Comparison of ENCODE assay signal across 8 cellular contexts in the genomic region with DNA sequence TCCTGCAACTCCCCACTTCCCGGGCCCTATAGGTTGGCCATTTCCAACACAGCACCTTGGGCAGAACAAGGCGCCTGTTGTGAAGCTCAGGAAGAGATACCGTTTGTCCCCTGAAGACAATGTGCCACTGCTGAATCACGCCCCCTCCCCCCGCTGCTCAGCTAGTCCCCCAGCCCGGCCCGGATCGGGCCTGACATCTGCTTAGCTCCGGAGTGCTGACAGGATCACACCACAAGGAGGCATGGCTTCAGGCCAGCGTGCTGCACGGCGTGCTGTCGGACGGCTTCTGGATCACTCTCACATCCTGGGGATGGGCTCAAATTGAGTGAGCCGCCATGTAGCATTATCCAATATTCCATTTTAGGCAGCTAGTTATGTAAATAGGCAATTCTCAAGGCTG.
A peak's percentile ranks its signal among the peaks of the same experiment; 100 is the strongest.
DNase-seq lines count a peak whose midpoint lies in the region; ATAC-seq and TF ChIP-seq lines count a peak whose summit lies in the region.
"Had no signal": no experiment of that assay in that cellular context is flagged by ENCODE, and none has a peak within 500 bp of the region (broad histone marks: within the 10 kb centered on the region; RNA-seq: fewer than 3 reads in every experiment).

No MANE protein-coding gene starts in this region.

- TF ChIP-seq RAD21 in IMR-90 (IDR thresholded peaks at IDR 0.05; ENCODE audit: low read length) = no peak

- H4K20me1 ChIP-seq in IMR-90 (ENCODE audit: insufficient read depth, low read length) = no peaks in the 10 kb centered on the region

- peaks cover 17% of the 10 kb centered on the region; the same call in 1 of the 2 replicates for H3K36me3 ChIP-seq in IMR-90 (ENCODE audit: control insufficient read depth, insufficient read depth, low read length)
- peaks cover 38% of the 10 kb centered on the region for H3K36me3 ChIP-seq in left ventricle myocardium inferior

- no peak overlapping the region for H2BK120ac ChIP-seq in IMR-90 (ENCODE audit: low read depth, low read length)

- 19% methylated on average over 8 of the region's 15 CpGs; no CpG with 5 or more reads in 1 of the 2 experiments for WGBS in IMR-90 (ENCODE audit: extremely low coverage in 2 of 2, insufficient read length in 1 of 2), 2 experiments

- H3K9ac ChIP-seq in IMR-90 (ENCODE audit: low read depth, low read length) = no peak overlapping the region

- no peak overlapping the region for H3K23ac ChIP-seq in IMR-90 (ENCODE audit: low read depth, low read length)

- H3K27ac ChIP-seq in IMR-90 (ENCODE audit: insufficient read depth, low read length) (no peak overlapping the region), left ventricle myocardium inferior (replicated peaks) (no peak overlapping the region)

- no peak overlapping the region for H2AK9ac ChIP-seq in IMR-90 (replicated peaks; ENCODE audit: low read depth, low read length, poor library complexity)

- dilution Hi-C loops in IMR-90 (cut with HindIII; ENCODE audit: low sequenced_read_pairs, unreplicated experiment) = no loop called here

- H3K4me1 ChIP-seq in IMR-90 (ENCODE audit: control insufficient read depth, insufficient read depth, low read length) (no peaks in the 10 kb centered on the region; the same call in 1 of the 2 replicates), left ventricle myocardium inferior (peaks cover 13% of the 10 kb centered on the region)

- DNase-seq in IMR-90 (no peak), left ventricle myocardium inferior (peak; percentile 57), sciatic nerve (ENCODE audit: low spot score) (no peak), HK-2 (ENCODE audit: unreplicated experiment) (no peak), Calu3 (no peak)
- DNase-seq: activated CD4-positive, alpha-beta memory T cell treated with anti-CD3 and anti-CD28 coated beads, Interleukin-2, amount 10 ng/mL, durations not matched to agents 7 days and 5 days had no signal

- no peak for TF ChIP-seq POLR2A in IMR-90 (IDR thresholded peaks at IDR 0.05; ENCODE audit: low read depth, low read length)

- H3K4ac ChIP-seq in IMR-90 (ENCODE audit: low read depth, low read length) = no peak overlapping the region

- no peak overlapping the region for H3K27ac Mint-ChIP-seq in Calu3 (ENCODE audit: unreplicated experiment)
- H3K27ac Mint-ChIP-seq in stimulated activated memory B cell treated with anti-CD40 and anti-IgM and Interleukin-4, amounts not matched to agents 10 μg/mL and 1 μg/mL and 100 μg/mL, for 72 hours = no peak overlapping the region
- H3K27ac Mint-ChIP-seq: activated CD4-positive, alpha-beta memory T cell treated with anti-CD3 and anti-CD28 coated beads, Interleukin-2, amount 10 ng/mL, durations not matched to agents 7 days and 5 days had no signal

- intact Hi-C loops in IMR-90 (cut with micrococcal nuclease) = no loop called here
- intact Hi-C loops in left ventricle myocardium inferior (cut with micrococcal nuclease) = no loop called here
- intact Hi-C loops in sciatic nerve (cut with DNase I) = no loop called here
- intact Hi-C loops in Calu3 (cut with micrococcal nuclease; ENCODE audit: unreplicated experiment) = no loop called here

- peaks cover 12% of the 10 kb centered on the region; the same call in 1 of the 2 replicates for H3K9me1 ChIP-seq in IMR-90 (ENCODE audit: insufficient read depth, low read length)

- H3K9me3 Mint-ChIP-seq in Calu3 (ENCODE audit: low read depth, unreplicated experiment) = no peaks in the 10 kb centered on the region
- H3K9me3 Mint-ChIP-seq in stimulated activated memory B cell treated with anti-CD40 and anti-IgM and Interleukin-4, amounts not matched to agents 10 μg/mL and 1 μg/mL and 100 μg/mL, for 72 hours = no peaks in the 10 kb centered on the region
- H3K9me3 Mint-ChIP-seq: activated CD4-positive, alpha-beta memory T cell treated with anti-CD3 and anti-CD28 coated beads, Interleukin-2, amount 10 ng/mL, durations not matched to agents 7 days and 5 days had no signal

- H2BK5ac ChIP-seq in IMR-90 (ENCODE audit: low read depth, low read length, poor library complexity, severe bottlenecking) = no peak overlapping the region

- H3K14ac ChIP-seq in IMR-90 (replicated peaks; ENCODE audit: low read depth, low read length) = no peak overlapping the region

- H4K8ac ChIP-seq in IMR-90 (ENCODE audit: low read depth in 2 of 2, low read length in 2 of 2) = no peak overlapping the region

- H4K91ac ChIP-seq in IMR-90 (ENCODE audit: insufficient read depth, low read depth, low read length) = no peak overlapping the region

- POLR2A ChIA-PET in IMR-90 (lab: Charles Lee; ENCODE audit: unreplicated experiment) = no interaction called here

- no peaks in the 10 kb centered on the region for H3K27me3 ChIP-seq in IMR-90 (ENCODE audit: control insufficient read depth, insufficient read depth, low read length)
- H3K27me3 ChIP-seq in left ventricle myocardium inferior (ENCODE audit: low read depth) = no peaks in the 10 kb centered on the region

- H3K4me3 ChIP-seq in IMR-90 (ENCODE audit: insufficient read depth, low read depth, low read length) (no peak overlapping the region), left ventricle myocardium inferior (no peak overlapping the region)

- peaks cover 0 to 3% of the 10 kb centered on the region in 2 experiments; a peak in 1 of 4 replicates for H3K79me1 ChIP-seq in IMR-90 (ENCODE audit: low read depth in 1 of 2, low read length in 2 of 2)

- no peaks in the 10 kb centered on the region for H3K27me3 Mint-ChIP-seq in Calu3 (ENCODE audit: unreplicated experiment)
- H3K27me3 Mint-ChIP-seq in stimulated activated memory B cell treated with anti-CD40 and anti-IgM and Interleukin-4, amounts not matched to agents 10 μg/mL and 1 μg/mL and 100 μg/mL, for 72 hours = no peaks in the 10 kb centered on the region
- H3K27me3 Mint-ChIP-seq: activated CD4-positive, alpha-beta memory T cell treated with anti-CD3 and anti-CD28 coated beads, Interleukin-2, amount 10 ng/mL, durations not matched to agents 7 days and 5 days had no signal

- H3K4me1 Mint-ChIP-seq in Calu3 (ENCODE audit: low read depth, unreplicated experiment) = peaks cover 10% of the 10 kb centered on the region
- H3K4me1 Mint-ChIP-seq in stimulated activated memory B cell treated with anti-CD40 and anti-IgM and Interleukin-4, amounts not matched to agents 10 μg/mL and 1 μg/mL and 100 μg/mL, for 72 hours = peaks cover 12% of the 10 kb centered on the region
- H3K4me1 Mint-ChIP-seq: activated CD4-positive, alpha-beta memory T cell treated with anti-CD3 and anti-CD28 coated beads, Interleukin-2, amount 10 ng/mL, durations not matched to agents 7 days and 5 days had no signal

- H3K56ac ChIP-seq in IMR-90 (ENCODE audit: extremely low read depth, insufficient read depth, low read length) = no peak overlapping the region

- peaks cover 5% of the 10 kb centered on the region for H3K36me3 Mint-ChIP-seq in Calu3 (ENCODE audit: insufficient read depth, unreplicated experiment)
- H3K36me3 Mint-ChIP-seq in stimulated activated memory B cell treated with anti-CD40 and anti-IgM and Interleukin-4, amounts not matched to agents 10 μg/mL and 1 μg/mL and 100 μg/mL, for 72 hours = peaks cover 68% of the 10 kb centered on the region

- no peak overlapping the region for H3K4me2 ChIP-seq in IMR-90 (ENCODE audit: low read depth, low read length)

- in situ Hi-C loops in IMR-90 (cut with MboI; ENCODE audit: low sequenced_read_pairs) = no loop called here

- TF ChIP-seq CTCF in IMR-90 (conservative IDR thresholded peaks at IDR 0.05; ENCODE audit: low read depth, low read length) (no peak), left ventricle myocardium inferior (IDR thresholded peaks at IDR 0.05; ENCODE audit: borderline replicate concordance) (peak; percentile 28), Calu3 (IDR thresholded peaks at IDR 0.05; ENCODE audit: unreplicated experiment) (no peak)

- H2AK5ac ChIP-seq in IMR-90 (ENCODE audit: low read depth, low read length) = no peak overlapping the region

- no peak overlapping the region for H2BK20ac ChIP-seq in IMR-90 (ENCODE audit: low read depth, low read length)

- H2AFZ ChIP-seq in IMR-90 (replicated peaks; ENCODE audit: low read length, poor library complexity) = no peak overlapping the region

- no TSS peak for BruUV-seq in IMR-90 (replicated peaks; lab: Mats Ljungman, UMichigan)
- BruUV-seq in Calu3 (replicated peaks; lab: Mats Ljungman, UMichigan) = no TSS peak

- no peak overlapping the region for H3K4me3 Mint-ChIP-seq in Calu3 (ENCODE audit: low read depth, unreplicated experiment)
- H3K4me3 Mint-ChIP-seq in stimulated activated memory B cell treated with anti-CD40 and anti-IgM and Interleukin-4, amounts not matched to agents 10 μg/mL and 1 μg/mL and 100 μg/mL, for 72 hours = no peak overlapping the region
- H3K4me3 Mint-ChIP-seq: activated CD4-positive, alpha-beta memory T cell treated with anti-CD3 and anti-CD28 coated beads, Interleukin-2, amount 10 ng/mL, durations not matched to agents 7 days and 5 days had no signal

- H3K9me3 ChIP-seq in IMR-90 (ENCODE audit: control insufficient read depth, insufficient read depth, low read length) (no peaks in the 10 kb centered on the region), left ventricle myocardium inferior (replicated peaks) (no peaks in the 10 kb centered on the region)

- CTCF ChIA-PET in IMR-90 (lab: Yijun Ruan, JAX) = interaction anchor here (1.6 kb wide), 1 partner anchor 9 kb away, joined by 4 read pairs; no protein-coding TSS in a partner anchor
- CTCF ChIA-PET in Calu3 (lab: Charles Lee) = no interaction called here

- H4K5ac ChIP-seq in IMR-90 (ENCODE audit: low read depth, low read length) = no peak overlapping the region

- no peak overlapping the region for H3K18ac ChIP-seq in IMR-90 (ENCODE audit: low read depth, low read length)

- H2BK15ac ChIP-seq in IMR-90 (ENCODE audit: low read depth, low read length) = no peak overlapping the region

- ATAC-seq in IMR-90 (ENCODE audit: low read depth) (peak; percentile 42), SK-N-SH treated with all-trans-retinoic acid at 6 μM for 48 hours (peak; percentile 40; the same call in 1 of the 3 replicates), sciatic nerve (peak; percentile 8)
- no peak for ATAC-seq in stimulated activated memory B cell treated with anti-CD40 and anti-IgM and Interleukin-4, amounts not matched to agents 10 μg/mL and 1 μg/mL and 100 μg/mL, for 72 hours

TF ChIP-seq in IMR-90, 13 proteins besides CTCF, POLR2A, EP300 and RAD21 (continues in another document):
- TF ChIP-seq MXI1 (IDR thresholded peaks at IDR 0.05; ENCODE audit: borderline replicate concordance, low read depth, low read length) (no peak), FOS (IDR thresholded peaks at IDR 0.05; ENCODE audit: low read depth, low read length) (no peak), CHD1 (IDR thresholded peaks at IDR 0.05; ENCODE audit: low read depth, low read length) (no peak), RCOR1 (IDR thresholded peaks at IDR 0.05; ENCODE audit: insufficient replicate concordance, low read length) (no peak), CEBPB (IDR thresholded peaks at IDR 0.05; ENCODE audit: low read depth, low read length) (no peak)

TF ChIP-seq in SK-N-SH treated with all-trans-retinoic acid at 6 μM for 48 hours, 23 proteins besides CTCF, POLR2A, EP300 and RAD21 (continues in another document):
- TF ChIP-seq ZC3H10 (CRISPR knock-in tag; IDR thresholded peaks at IDR 0.05) = no peak
- TF ChIP-seq ZFP30 (CRISPR knock-in tag; IDR thresholded peaks at IDR 0.05) = no peak
- TF ChIP-seq PPARA (CRISPR knock-in tag; IDR thresholded peaks at IDR 0.05; ENCODE audit: borderline replicate concordance) = no peak
- TF ChIP-seq OSR1 (CRISPR knock-in tag; IDR thresholded peaks at IDR 0.05) = no peak
